Comparison of ENCODE assay signal across 3 cellular contexts in the genomic region with DNA sequence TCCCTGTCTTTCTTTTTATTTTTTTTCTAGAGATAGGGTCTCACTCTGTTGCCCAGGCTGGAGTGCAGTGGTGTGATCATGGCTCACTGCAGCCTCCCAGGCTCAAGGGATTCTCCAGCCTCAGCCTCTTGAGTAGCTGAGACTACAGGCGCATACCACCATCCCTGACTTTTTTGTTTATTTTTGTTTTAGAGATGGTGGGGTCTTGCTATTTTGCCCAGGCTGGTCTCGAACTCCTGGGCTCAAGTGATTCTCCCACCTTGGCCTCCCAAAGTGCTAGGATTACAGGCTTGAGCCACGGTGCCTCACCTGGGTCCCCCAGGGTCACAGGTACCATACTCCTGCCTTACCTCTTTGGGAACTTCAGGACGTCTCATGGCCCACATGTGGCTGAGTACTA. TPM values are rescaled to one million over a fixed set of nuclear protein-coding genes. Genes with fewer than 3 reads are reported as not detected.
"Had no signal": no experiment of that assay in that cellular context is flagged by ENCODE, and none has a peak within 500 bp of the region (broad histone marks: within the 10 kb centered on the region; RNA-seq: fewer than 3 reads in every experiment).

No MANE protein-coding gene starts in this region.

RNA-seq across cellular contexts. Expression of gene FZD9, which starts 3.0 kb away (rescaled TPM):
- total RNA-seq: activated CD4-positive, alpha-beta memory T cell treated with anti-CD3 and anti-CD28 coated beads, Interleukin-2, amount 10 ng/mL, durations not matched to agents 7 days and 5 days; activated CD4-positive, alpha-beta T cell treated with anti-CD3 and anti-CD28 coated beads, Interleukin-2, amount 10 ng/mL, durations not matched to agents 7 days and 5 days; activated CD8-positive, alpha-beta memory T cell treated with anti-CD3 and anti-CD28 coated beads, Interleukin-2, amount 10 ng/mL, durations not matched to agents 7 days and 5 days had no signal
